8 cellular contexts compared by ENCODE assay signal in the genomic region with DNA sequence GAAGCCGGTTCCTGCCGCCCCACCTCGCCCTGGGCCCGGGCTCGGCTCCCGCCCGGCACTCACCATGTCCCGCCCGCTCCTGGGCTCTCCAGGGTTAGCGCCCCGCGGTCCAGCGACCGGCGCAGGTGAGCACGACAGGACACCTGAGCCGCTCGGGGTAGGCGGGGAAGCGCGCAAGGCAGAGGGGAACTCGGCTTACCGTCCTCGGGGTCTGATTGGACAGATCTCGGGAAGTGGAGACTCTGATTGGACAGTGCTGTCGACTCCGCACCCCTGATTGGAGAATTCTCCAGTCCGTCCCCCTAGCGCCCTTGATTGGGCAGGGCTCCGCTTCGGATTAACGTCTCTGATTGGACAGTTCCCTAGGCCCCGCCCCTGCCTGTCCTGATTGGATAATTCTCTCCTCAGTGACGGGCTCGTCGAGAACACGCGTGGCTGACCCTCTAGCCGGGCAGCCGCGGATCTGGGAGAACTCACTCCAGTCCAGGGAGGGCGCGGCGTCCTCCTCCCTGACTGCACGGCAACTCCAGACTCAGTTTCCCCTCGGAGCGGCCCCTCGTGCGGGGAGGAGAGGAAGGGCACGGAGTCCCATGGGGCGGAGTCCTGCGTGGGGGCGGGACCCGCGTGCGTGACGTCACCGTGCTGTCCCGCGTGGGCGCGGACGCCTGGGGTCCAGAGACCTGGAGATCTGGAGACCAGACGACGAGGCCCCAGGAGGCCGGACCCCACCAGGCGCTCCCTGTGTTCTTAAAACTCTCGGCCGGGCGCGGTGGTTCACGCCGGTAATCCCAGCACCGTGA. TPM values are rescaled to one million over a fixed set of nuclear protein-coding genes. Genes with fewer than 3 reads are reported as not detected.
A peak's percentile ranks its signal among the peaks of the same experiment; 100 is the strongest.
DNase-seq lines count a peak whose midpoint lies in the region; ATAC-seq and TF ChIP-seq lines count a peak whose summit lies in the region.

Gene ZNF77 (minus strand): TSS at position 197 of the 800 bp plus-strand sequence. CDS start 131 bp downstream, at position 66.

- H3K4me1 ChIP-seq in heart right ventricle, result peaks cover 7 to 40% (median 30%) of the 10 kb centered on the region in 9 donors

- DNase-seq in NCI-H1436 (lab: John Stamatoyannopoulos, UW) (peak; percentile 99), T-cell (peak; percentile 94 to 99 (median 98)), amniotic stem cell (lab: John Stamatoyannopoulos, UW) (peak; percentile 98), heart right ventricle (peak; percentile 97 to 100), pons (ENCODE audit: low spot score) (peak; percentile 99), type B pancreatic cell (ENCODE audit: extremely low spot score, unreplicated experiment) (peak; percentile 98)

- CTCF ChIA-PET in T-cell (lab: Charles Lee), result no interaction called here

- no peak for TF ChIP-seq CTCF in GM12875 (IDR thresholded peaks at IDR 0.05; ENCODE audit: borderline replicate concordance, insufficient read depth, low read depth, low read length)
- peak in 4 of 9 donors; percentile 5 to 22 (median 8) for TF ChIP-seq CTCF in heart right ventricle (IDR thresholded peaks at IDR 0.05)
- peak; percentile 50 for TF ChIP-seq CTCF in type B pancreatic cell (conservative IDR thresholded peaks at IDR 0.05)

- H3K36me3 ChIP-seq in heart right ventricle, result peaks cover 0 to 2% (median 0%) of the 10 kb centered on the region in 9 donors

- H3K27me3 ChIP-seq in heart right ventricle, result no peaks in the 10 kb centered on the region

- H3K4me1 Mint-ChIP-seq in T-cell (peaks cover 31 to 41% (median 36%) of the 10 kb centered on the region in 3 donors), type B pancreatic cell (ENCODE audit: unreplicated experiment) (peaks cover 29% of the 10 kb centered on the region)

- peak within 1 kb of the TSS; percentile 80 for H3K4me3 ChIP-seq in GM12875 (ENCODE audit: low read depth, low read length)
- H3K4me3 ChIP-seq in heart right ventricle, result peak within 1 kb of the TSS; percentile 73 to 96 (median 82)

- POLR2A ChIA-PET in T-cell (lab: Charles Lee), result interaction anchor here in 1 of 2 donors (0.6 kb wide), 1 partner anchor 298 kb away, joined by 9 read pairs; no protein-coding TSS in a partner anchor

- H3K27me3 Mint-ChIP-seq in T-cell, result no peaks in the 10 kb centered on the region
- no peaks in the 10 kb centered on the region for H3K27me3 Mint-ChIP-seq in type B pancreatic cell

- 1 to 2% methylated on average over 68 to 74 of the region's 74 CpGs for WGBS in heart right ventricle, 2 donors

- H3K9me3 Mint-ChIP-seq in T-cell (no peaks in the 10 kb centered on the region), type B pancreatic cell (no peaks in the 10 kb centered on the region)

- H3K9me3 ChIP-seq in heart right ventricle, result no peaks in the 10 kb centered on the region

- H3K27ac ChIP-seq in heart right ventricle, result peak within 1 kb of the TSS; percentile 48 to 95 (median 90)

- intact Hi-C loops in heart right ventricle (cut with DNase I), result loop anchor here in 7 of 10 donors (2.0 to 10.0 kb wide), 5 partner anchors 38 to 60 kb away; partner anchors contain the start of gene ZNF57 (in 4 of the 7)

- H3K27ac Mint-ChIP-seq in T-cell, result peak within 1 kb of the TSS; percentile 93 to 100
- peak within 1 kb of the TSS; percentile 96 for H3K27ac Mint-ChIP-seq in type B pancreatic cell

- H3K4me3 Mint-ChIP-seq in T-cell (peak within 1 kb of the TSS; percentile 92 to 96 (median 95)), type B pancreatic cell (peak within 1 kb of the TSS; percentile 96)

- peak; percentile 98 for ATAC-seq in HG02763 (IDR thresholded peaks at IDR 0.05; ENCODE audit: unreplicated experiment)
- peak; percentile 95 to 98 (median 98) for ATAC-seq in T-cell (replicated peaks in 1 of 4)
- ATAC-seq in heart right ventricle, result peak; percentile 96 to 100 (median 98)

- peaks cover 3% of the 10 kb centered on the region for H3K36me3 Mint-ChIP-seq in T-cell
- H3K36me3 Mint-ChIP-seq in type B pancreatic cell, result no peaks in the 10 kb centered on the region

RNA-seq across cellular contexts. Expression of gene ZNF77, which starts in this region (rescaled TPM):
- 1 to 10 TPM; 4.1 to 6.5 (median 4.8) TPM for total RNA-seq in T-cell
- 1 to 10 TPM; 1.0 to 2.6 (median 2.3) TPM for total RNA-seq in heart right ventricle
- polyA plus RNA-seq in heart right ventricle, result 1 to 10 TPM; 2.5 to 2.9 TPM
- 4.0 and 5.8 TPM in 2 replicates for total RNA-seq in type B pancreatic cell (ENCODE audit: low replicate concordance)

Comparison
In these comparisons a context has a peak if more than half of its experiments do, and no peak if none do; other contexts are left out.
1. Peak in every context shown above with its lines: DNase-seq, ATAC-seq, H3K4me3 ChIP-seq and H3K27ac ChIP-seq.